In genomic region chr12:124939428-124940142, GRCh38 we compare ENCODE assay signal across 8 cellular contexts. TPM values are rescaled to one million over a fixed set of nuclear protein-coding genes. Genes with fewer than 3 reads are reported as not detected.
DNase-seq lines count a peak whose midpoint lies in the region; ATAC-seq and FAIRE-seq lines count a peak whose summit lies in the region.

No MANE protein-coding gene starts in this region.

- peak; percentile 49 for ATAC-seq in HG03457 (IDR thresholded peaks at IDR 0.05; ENCODE audit: unreplicated experiment)
- ATAC-seq in effector memory CD8-positive, alpha-beta T cell (replicated peaks) = peak; percentile 70

- peaks cover 11% of the 10 kb centered on the region for H3K36me3 Mint-ChIP-seq in activated CD4-positive, alpha-beta T cell treated with anti-CD3 and anti-CD28 coated beads, Interleukin-2, amount 10 ng/mL, durations not matched to agents 24 days and 14 days (ENCODE audit: low read depth)
- peaks cover 9% of the 10 kb centered on the region for H3K36me3 Mint-ChIP-seq in effector memory CD8-positive, alpha-beta T cell (ENCODE audit: insufficient read depth)

- H3K4me1 Mint-ChIP-seq in activated CD4-positive, alpha-beta T cell treated with anti-CD3 and anti-CD28 coated beads, Interleukin-2, amount 10 ng/mL, durations not matched to agents 24 days and 14 days = peaks cover 17% of the 10 kb centered on the region
- peaks cover 4 to 8% of the 10 kb centered on the region in 2 donors for H3K4me1 Mint-ChIP-seq in effector memory CD8-positive, alpha-beta T cell (ENCODE audit: low read depth in 2 of 2)

- H3K4me3 Mint-ChIP-seq in activated CD4-positive, alpha-beta T cell treated with anti-CD3 and anti-CD28 coated beads, Interleukin-2, amount 10 ng/mL, durations not matched to agents 24 days and 14 days = no peak overlapping the region
- no peak overlapping the region for H3K4me3 Mint-ChIP-seq in effector memory CD8-positive, alpha-beta T cell

- H3K27me3 Mint-ChIP-seq in activated CD4-positive, alpha-beta T cell treated with anti-CD3 and anti-CD28 coated beads, Interleukin-2, amount 10 ng/mL, durations not matched to agents 24 days and 14 days = no peaks in the 10 kb centered on the region
- no peaks in the 10 kb centered on the region for H3K27me3 Mint-ChIP-seq in effector memory CD8-positive, alpha-beta T cell

- no peak overlapping the region for H3K27ac Mint-ChIP-seq in activated CD4-positive, alpha-beta T cell treated with anti-CD3 and anti-CD28 coated beads, Interleukin-2, amount 10 ng/mL, durations not matched to agents 24 days and 14 days
- H3K27ac Mint-ChIP-seq in effector memory CD8-positive, alpha-beta T cell = no peak overlapping the region

- DNase-seq in A172 (ENCODE audit: low spot score) (peak; percentile 93), GM19239 (ENCODE audit: insufficient read length, low spot score) (no peak), middle frontal gyrus (ENCODE audit: extremely low spot score, low spot score) (peak; percentile 88), NCI-H146 (lab: John Stamatoyannopoulos, UW) (no peak)
- DNase-seq in activated CD4-positive, alpha-beta T cell treated with anti-CD3 and anti-CD28 coated beads, Interleukin-2, amount 10 ng/mL, durations not matched to agents 24 days and 14 days = peak; percentile 97
- peak; percentile 87 to 95 (median 90) for DNase-seq in effector memory CD8-positive, alpha-beta T cell
- DNase-seq in stimulated activated CD8-positive, alpha-beta memory T cell treated with anti-CD3 and anti-CD28 coated beads, Interleukin-4, amount 100 ng/mL, for 24 hours (ENCODE audit: low read depth) = peak; percentile 81

- FAIRE-seq in GM19239 (lab: Jason Lieb, UNC) = peak; percentile 83

- no peaks in the 10 kb centered on the region for H3K9me3 Mint-ChIP-seq in activated CD4-positive, alpha-beta T cell treated with anti-CD3 and anti-CD28 coated beads, Interleukin-2, amount 10 ng/mL, durations not matched to agents 24 days and 14 days
- no peaks in the 10 kb centered on the region for H3K9me3 Mint-ChIP-seq in effector memory CD8-positive, alpha-beta T cell

- intact Hi-C loops in activated CD4-positive, alpha-beta T cell treated with anti-CD3 and anti-CD28 coated beads, Interleukin-2, amount 10 ng/mL, durations not matched to agents 24 days and 14 days (cut with micrococcal nuclease) = loop anchor here (1.0 to 2.0 kb wide), 5 partner anchors 12 to 53 kb away; partner anchors contain the start of gene UBC

RNA-seq across cellular contexts. Expression of gene UBC, which starts 25.1 kb away (rescaled TPM):
- total RNA-seq in A172 (2014; rRNA removed; shearing (Covaris generic)) = 1,288 and 1,521 TPM in 2 replicates
- 778 and 788 TPM in 2 replicates for total RNA-seq in activated CD4-positive, alpha-beta T cell treated with anti-CD3 and anti-CD28 coated beads, Interleukin-2, amount 10 ng/mL, durations not matched to agents 24 days and 14 days

RNA-seq across cellular contexts. Expression of gene DHX37, which starts 49.3 kb away (rescaled TPM):
- 22.7 and 25.8 TPM in 2 replicates for total RNA-seq in A172 (2014; rRNA removed; shearing (Covaris generic))
- 52.4 and 53.0 TPM in 2 replicates for total RNA-seq in activated CD4-positive, alpha-beta T cell treated with anti-CD3 and anti-CD28 coated beads, Interleukin-2, amount 10 ng/mL, durations not matched to agents 24 days and 14 days

RNA-seq across cellular contexts. Expression of gene BRI3BP, which starts 53.9 kb away (rescaled TPM):
- 14.4 and 18.6 TPM in 2 replicates for total RNA-seq in A172 (2014; rRNA removed; shearing (Covaris generic))
- total RNA-seq in activated CD4-positive, alpha-beta T cell treated with anti-CD3 and anti-CD28 coated beads, Interleukin-2, amount 10 ng/mL, durations not matched to agents 24 days and 14 days = 37.4 and 38.1 TPM in 2 replicates

Comparison
In these comparisons a context has a peak if more than half of its experiments do, and no peak if none do; other contexts are left out.
1. DNase-seq: peak in A172 (single experiment), activated CD4-positive, alpha-beta T cell treated with anti-CD3 and anti-CD28 coated beads, Interleukin-2, amount 10 ng/mL, durations not matched to agents 24 days and 14 days (single experiment), effector memory CD8-positive, alpha-beta T cell (3 of 3), middle frontal gyrus (single experiment) and stimulated activated CD8-positive, alpha-beta memory T cell treated with anti-CD3 and anti-CD28 coated beads, Interleukin-4, amount 100 ng/mL, for 24 hours (single experiment); none in GM19239 (single experiment) and NCI-H146 (single experiment).